17 cellular contexts compared by ENCODE assay signal in genomic region chrY:20814794-20815193, GRCh38. TPM values are rescaled to one million over a fixed set of nuclear protein-coding genes. Genes with fewer than 3 reads are reported as not detected.
DNase-seq lines count a peak whose midpoint lies in the region; ATAC-seq and TF ChIP-seq lines count a peak whose summit lies in the region.
"Had no signal": no experiment of that assay in that cellular context is flagged by ENCODE, and none has a peak within 500 bp of the region (broad histone marks: within the 10 kb centered on the region; RNA-seq: fewer than 3 reads in every experiment).

No MANE protein-coding gene starts in this region.

- CTCF ChIA-PET in activated CD4-positive, alpha-beta memory T cell treated with anti-CD3 and anti-CD28 coated beads for 36 hours (lab: Charles Lee), result no interaction called here
- CTCF ChIA-PET in activated CD4-positive, alpha-beta memory T cell treated with anti-CD3 and anti-CD28 coated beads, Interleukin-2, amount 10 ng/mL, durations not matched to agents 7 days and 5 days (lab: Charles Lee), result no interaction called here

- H3K4me3 Mint-ChIP-seq in activated CD4-positive, alpha-beta memory T cell treated with anti-CD3 and anti-CD28 coated beads for 36 hours, result no peak overlapping the region
- no peak overlapping the region for H3K4me3 Mint-ChIP-seq in activated CD4-positive, alpha-beta memory T cell treated with anti-CD3 and anti-CD28 coated beads, Interleukin-2, amount 10 ng/mL, durations not matched to agents 7 days and 5 days
- H3K4me3 Mint-ChIP-seq in activated naive CD8-positive, alpha-beta T cell treated with anti-CD3 and anti-CD28 coated beads, Interleukin-2, amount 50 U/mL, for 24 hours, result no peak overlapping the region
- H3K4me3 Mint-ChIP-seq in activated naive CD8-positive, alpha-beta T cell treated with anti-CD3 and anti-CD28 coated beads for 36 hours, result no peak overlapping the region
- no peak overlapping the region for H3K4me3 Mint-ChIP-seq in T-helper 2 cell treated with Interferon-gamma antibody and Interleukin-4, amounts not matched to agents 5 μg/mL and 100 μg/mL, for 36 hours
- H3K4me3 Mint-ChIP-seq: CD4-positive, alpha-beta memory T cell had no signal

- intact Hi-C loops in activated CD4-positive, alpha-beta memory T cell treated with anti-CD3 and anti-CD28 coated beads for 36 hours (cut with micrococcal nuclease), result loop anchor here (10.0 kb wide), 1 partner anchor 430 kb away; no protein-coding TSS in a partner anchor

- no peaks in the 10 kb centered on the region for H3K27me3 Mint-ChIP-seq in activated CD4-positive, alpha-beta memory T cell treated with anti-CD3 and anti-CD28 coated beads for 36 hours
- no peaks in the 10 kb centered on the region for H3K27me3 Mint-ChIP-seq in activated CD4-positive, alpha-beta memory T cell treated with anti-CD3 and anti-CD28 coated beads, Interleukin-2, amount 10 ng/mL, durations not matched to agents 7 days and 5 days
- H3K27me3 Mint-ChIP-seq in activated naive CD8-positive, alpha-beta T cell treated with anti-CD3 and anti-CD28 coated beads, Interleukin-2, amount 50 U/mL, for 24 hours, result no peaks in the 10 kb centered on the region
- H3K27me3 Mint-ChIP-seq in activated naive CD8-positive, alpha-beta T cell treated with anti-CD3 and anti-CD28 coated beads for 36 hours, result no peaks in the 10 kb centered on the region
- H3K27me3 Mint-ChIP-seq in T-helper 2 cell treated with Interferon-gamma antibody and Interleukin-4, amounts not matched to agents 5 μg/mL and 100 μg/mL, for 36 hours (ENCODE audit: low read depth), result no peaks in the 10 kb centered on the region
- H3K27me3 Mint-ChIP-seq: CD4-positive, alpha-beta memory T cell had no signal

- no peak overlapping the region for H3K4me3 ChIP-seq in WERI-Rb-1 (ENCODE audit: low read depth, low read length)
- H3K4me3 ChIP-seq: A549, GM23248 had no signal

- H3K27ac ChIP-seq in WERI-Rb-1, result no peak overlapping the region
- H3K27ac ChIP-seq: A549, C4-2B, GM23248, HL-60 had no signal

- no peak for ATAC-seq in activated naive CD8-positive, alpha-beta T cell treated with anti-CD3 and anti-CD28 coated beads, Interleukin-2, amount 50 U/mL, for 24 hours
- no peak for ATAC-seq in stimulated activated naive CD8-positive, alpha-beta T cell treated with anti-CD3 and anti-CD28 coated beads, Interleukin-15, Interleukin-2, amounts not matched to agents 100 U/mL and 50 U/mL, for 24 hours
- ATAC-seq: A549, HCT116 had no signal

- POLR2A ChIA-PET in activated CD4-positive, alpha-beta memory T cell treated with anti-CD3 and anti-CD28 coated beads for 36 hours (lab: Charles Lee), result no interaction called here
- POLR2A ChIA-PET in activated CD4-positive, alpha-beta memory T cell treated with anti-CD3 and anti-CD28 coated beads, Interleukin-2, amount 10 ng/mL, durations not matched to agents 7 days and 5 days (lab: Charles Lee), result no interaction called here

- H3K27ac Mint-ChIP-seq in activated CD4-positive, alpha-beta memory T cell treated with anti-CD3 and anti-CD28 coated beads for 36 hours, result no peak overlapping the region
- H3K27ac Mint-ChIP-seq in activated CD4-positive, alpha-beta memory T cell treated with anti-CD3 and anti-CD28 coated beads, Interleukin-2, amount 10 ng/mL, durations not matched to agents 7 days and 5 days, result no peak overlapping the region
- H3K27ac Mint-ChIP-seq in activated naive CD8-positive, alpha-beta T cell treated with anti-CD3 and anti-CD28 coated beads, Interleukin-2, amount 50 U/mL, for 24 hours, result no peak overlapping the region
- no peak overlapping the region for H3K27ac Mint-ChIP-seq in activated naive CD8-positive, alpha-beta T cell treated with anti-CD3 and anti-CD28 coated beads for 36 hours
- H3K27ac Mint-ChIP-seq in T-helper 2 cell treated with Interferon-gamma antibody and Interleukin-4, amounts not matched to agents 5 μg/mL and 100 μg/mL, for 36 hours, result no peak overlapping the region
- H3K27ac Mint-ChIP-seq: CD4-positive, alpha-beta memory T cell had no signal

- H3K9me3 ChIP-seq in WERI-Rb-1 (ENCODE audit: severe bottlenecking), result no peaks in the 10 kb centered on the region
- H3K9me3 ChIP-seq: A549, BE2C had no signal

- H3K27me3 ChIP-seq in WERI-Rb-1 (ENCODE audit: insufficient read depth, low read depth, severe bottlenecking), result no peaks in the 10 kb centered on the region
- H3K27me3 ChIP-seq: BE2C had no signal

- no peaks in the 10 kb centered on the region for H3K36me3 ChIP-seq in WERI-Rb-1
- H3K36me3 ChIP-seq: BE2C had no signal

- no peak for TF ChIP-seq CTCF in WERI-Rb-1 (IDR thresholded peaks at IDR 0.05; ENCODE audit: low read depth, low read length)

- no peaks in the 10 kb centered on the region for H3K36me3 Mint-ChIP-seq in activated CD4-positive, alpha-beta memory T cell treated with anti-CD3 and anti-CD28 coated beads for 36 hours
- peaks cover 10% of the 10 kb centered on the region for H3K36me3 Mint-ChIP-seq in activated CD4-positive, alpha-beta memory T cell treated with anti-CD3 and anti-CD28 coated beads, Interleukin-2, amount 10 ng/mL, durations not matched to agents 7 days and 5 days (ENCODE audit: low read depth)
- no peaks in the 10 kb centered on the region for H3K36me3 Mint-ChIP-seq in activated naive CD8-positive, alpha-beta T cell treated with anti-CD3 and anti-CD28 coated beads, Interleukin-2, amount 50 U/mL, for 24 hours (ENCODE audit: low read depth)
- no peaks in the 10 kb centered on the region for H3K36me3 Mint-ChIP-seq in activated naive CD8-positive, alpha-beta T cell treated with anti-CD3 and anti-CD28 coated beads for 36 hours
- peaks cover 7% of the 10 kb centered on the region for H3K36me3 Mint-ChIP-seq in T-helper 2 cell treated with Interferon-gamma antibody and Interleukin-4, amounts not matched to agents 5 μg/mL and 100 μg/mL, for 36 hours (ENCODE audit: low read depth)
- H3K36me3 Mint-ChIP-seq: CD4-positive, alpha-beta memory T cell had no signal

- H3K9me3 Mint-ChIP-seq in activated CD4-positive, alpha-beta memory T cell treated with anti-CD3 and anti-CD28 coated beads for 36 hours, result no peaks in the 10 kb centered on the region
- peaks cover 3% of the 10 kb centered on the region for H3K9me3 Mint-ChIP-seq in activated CD4-positive, alpha-beta memory T cell treated with anti-CD3 and anti-CD28 coated beads, Interleukin-2, amount 10 ng/mL, durations not matched to agents 7 days and 5 days
- H3K9me3 Mint-ChIP-seq in activated naive CD8-positive, alpha-beta T cell treated with anti-CD3 and anti-CD28 coated beads, Interleukin-2, amount 50 U/mL, for 24 hours, result no peaks in the 10 kb centered on the region
- peaks cover 2% of the 10 kb centered on the region for H3K9me3 Mint-ChIP-seq in activated naive CD8-positive, alpha-beta T cell treated with anti-CD3 and anti-CD28 coated beads for 36 hours
- H3K9me3 Mint-ChIP-seq in T-helper 2 cell treated with Interferon-gamma antibody and Interleukin-4, amounts not matched to agents 5 μg/mL and 100 μg/mL, for 36 hours, result peaks cover 4% of the 10 kb centered on the region
- H3K9me3 Mint-ChIP-seq: CD4-positive, alpha-beta memory T cell had no signal

- DNase-seq in activated CD4-positive, alpha-beta memory T cell treated with anti-CD3 and anti-CD28 coated beads for 36 hours, result peak; percentile 55
- DNase-seq in activated CD4-positive, alpha-beta memory T cell treated with anti-CD3 and anti-CD28 coated beads, Interleukin-2, amount 10 ng/mL, durations not matched to agents 7 days and 5 days, result no peak
- peak; percentile 8 for DNase-seq in activated naive CD8-positive, alpha-beta T cell treated with anti-CD3 and anti-CD28 coated beads, Interleukin-2, amount 50 U/mL, for 24 hours
- DNase-seq in activated naive CD8-positive, alpha-beta T cell treated with anti-CD3 and anti-CD28 coated beads for 36 hours, result no peak
- peak; percentile 4 for DNase-seq in T-helper 2 cell treated with Interferon-gamma antibody and Interleukin-4, amounts not matched to agents 5 μg/mL and 100 μg/mL, for 36 hours (ENCODE audit: low spot score)
- peak; percentile 13 for DNase-seq in stimulated activated naive CD8-positive, alpha-beta T cell treated with anti-CD3 and anti-CD28 coated beads, Interleukin-15, Interleukin-2, amounts not matched to agents 100 U/mL and 50 U/mL, for 24 hours
- no peak for DNase-seq in WERI-Rb-1
- DNase-seq: BE2C; CD4-positive, alpha-beta memory T cell; DMS153; DMS79 treated with DMSO at 0.1 percent for 48 hours; EL; GM23248 had no signal

- peaks cover 15% of the 10 kb centered on the region for H3K4me1 Mint-ChIP-seq in activated CD4-positive, alpha-beta memory T cell treated with anti-CD3 and anti-CD28 coated beads for 36 hours (ENCODE audit: low read depth)
- H3K4me1 Mint-ChIP-seq in activated CD4-positive, alpha-beta memory T cell treated with anti-CD3 and anti-CD28 coated beads, Interleukin-2, amount 10 ng/mL, durations not matched to agents 7 days and 5 days, result peaks cover 23% of the 10 kb centered on the region
- H3K4me1 Mint-ChIP-seq in activated naive CD8-positive, alpha-beta T cell treated with anti-CD3 and anti-CD28 coated beads, Interleukin-2, amount 50 U/mL, for 24 hours, result peaks cover 18% of the 10 kb centered on the region
- H3K4me1 Mint-ChIP-seq in activated naive CD8-positive, alpha-beta T cell treated with anti-CD3 and anti-CD28 coated beads for 36 hours, result peaks cover 11% of the 10 kb centered on the region
- H3K4me1 Mint-ChIP-seq in T-helper 2 cell treated with Interferon-gamma antibody and Interleukin-4, amounts not matched to agents 5 μg/mL and 100 μg/mL, for 36 hours (ENCODE audit: low read depth), result peaks cover 30% of the 10 kb centered on the region

RNA-seq across cellular contexts. Expression of gene RPS4Y2, which starts 58.9 kb away (rescaled TPM):
- not detected for total RNA-seq in activated CD4-positive, alpha-beta memory T cell treated with anti-CD3 and anti-CD28 coated beads for 36 hours
- 1 to 10 TPM in 1 of 2 experiments, under 1 TPM in 1; 0.38 to 1.3 TPM for total RNA-seq in activated CD4-positive, alpha-beta memory T cell treated with anti-CD3 and anti-CD28 coated beads, Interleukin-2, amount 10 ng/mL, durations not matched to agents 7 days and 5 days
- total RNA-seq in activated naive CD8-positive, alpha-beta T cell treated with anti-CD3 and anti-CD28 coated beads for 36 hours, result not detected
- total RNA-seq: CD4-positive, alpha-beta memory T cell; GM23248 had no signal

Comparison
In these comparisons a context has a peak if more than half of its experiments do, and no peak if none do; other contexts are left out.
1. DNase-seq: peak in activated CD4-positive, alpha-beta memory T cell treated with anti-CD3 and anti-CD28 coated beads for 36 hours (single experiment), activated naive CD8-positive, alpha-beta T cell treated with anti-CD3 and anti-CD28 coated beads, Interleukin-2, amount 50 U/mL, for 24 hours (single experiment), T-helper 2 cell treated with Interferon-gamma antibody and Interleukin-4, amounts not matched to agents 5 μg/mL and 100 μg/mL, for 36 hours (single experiment) and stimulated activated naive CD8-positive, alpha-beta T cell treated with anti-CD3 and anti-CD28 coated beads, Interleukin-15, Interleukin-2, amounts not matched to agents 100 U/mL and 50 U/mL, for 24 hours (single experiment); none in activated CD4-positive, alpha-beta memory T cell treated with anti-CD3 and anti-CD28 coated beads, Interleukin-2, amount 10 ng/mL, durations not matched to agents 7 days and 5 days (single experiment), activated naive CD8-positive, alpha-beta T cell treated with anti-CD3 and anti-CD28 coated beads for 36 hours (single experiment) and WERI-Rb-1 (single experiment).